8 cellular contexts compared by ENCODE assay signal in genomic region chr10:102917962-102918816, GRCh38.
DNase-seq lines count a peak whose midpoint lies in the region; ATAC-seq and TF ChIP-seq lines count a peak whose summit lies in the region.

CNNM2 (plus strand) TSS chr10:102918294; CDS start chr10:102918481, 187 bp downstream.

- H3K4me3 ChIP-seq in WI38 (ENCODE audit: low read depth, low read length), result peak within 1 kb of the TSS; percentile 88
- peak within 1 kb of the TSS; percentile 89 to 99 for H3K4me3 ChIP-seq in cardiac fibroblast (replicated peaks in 1 of 2; ENCODE audit: low read depth in 2 of 2, low read length in 2 of 2)
- peak within 1 kb of the TSS; percentile 88 to 98 (median 93) for H3K4me3 ChIP-seq in skin epidermis

- no peak for TF ChIP-seq CTCF in WI38 (IDR thresholded peaks at IDR 0.05; ENCODE audit: low read depth, low read length)
- no peak for TF ChIP-seq CTCF in cardiac fibroblast (IDR thresholded peaks at IDR 0.05; ENCODE audit: low read depth, low read length)

- ATAC-seq in GM18909 (IDR thresholded peaks at IDR 0.05; ENCODE audit: poor library complexity, unreplicated experiment) (peak; percentile 90), HG03159 (IDR thresholded peaks at IDR 0.05; ENCODE audit: unreplicated experiment) (peak; percentile 91)

- peak within 1 kb of the TSS; percentile 8 to 88 (median 80) for H3K27ac ChIP-seq in skin epidermis

- peak; percentile 98 for DNase-seq in AG08396 (ENCODE audit: low spot score)
- peak; percentile 99 for DNase-seq in NCI-H2227 (lab: John Stamatoyannopoulos, UW; ENCODE audit: unreplicated experiment)
- peak; percentile 100 for DNase-seq in cardiac fibroblast (ENCODE audit: low read depth in 2 of 2)
- DNase-seq in iPS-NIHi11 (ENCODE audit: low spot score), result peak; percentile 94

Comparison
In these comparisons a context has a peak if more than half of its experiments do, and no peak if none do; other contexts are left out.
1. Peak in every context shown above with its lines: DNase-seq, ATAC-seq, H3K4me3 ChIP-seq and H3K27ac ChIP-seq.